1 cellular context compared by ENCODE assay signal in the genomic region with DNA sequence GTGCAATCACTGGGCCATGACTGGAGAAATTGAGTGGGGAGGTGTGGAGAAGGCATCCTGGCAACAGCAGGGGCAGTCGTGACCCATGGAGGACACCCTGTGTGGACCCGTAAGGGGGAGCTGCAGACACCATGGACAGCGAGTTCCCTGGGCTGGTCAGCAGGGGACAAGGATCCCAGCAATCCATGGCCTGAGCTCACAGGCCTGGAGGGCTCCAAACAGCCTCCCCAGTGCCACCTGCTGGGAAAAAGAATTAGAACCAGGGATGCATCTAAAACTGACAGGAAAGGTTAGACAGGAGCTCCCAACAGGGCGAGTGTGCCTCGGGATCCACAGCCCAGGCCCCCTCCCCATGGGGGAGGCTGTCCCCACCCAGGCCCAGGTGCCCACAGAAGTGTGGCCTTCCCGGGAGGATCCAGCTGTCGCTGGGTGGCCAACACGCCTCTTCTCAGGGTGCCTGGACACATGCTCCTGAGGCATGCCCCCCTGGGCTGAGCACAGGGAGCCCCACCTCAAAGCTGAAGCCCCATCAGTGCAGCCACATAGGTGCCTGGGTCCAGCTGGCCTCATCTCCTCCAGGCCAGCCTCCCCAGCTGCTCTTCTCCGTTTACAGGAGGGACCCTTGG.
TF ChIP-seq lines count a peak whose summit lies in the region.

No MANE protein-coding gene starts in this region.

TF ChIP-seq in HepG2, 621 proteins besides CTCF, POLR2A, EP300 and RAD21 (continued from another document and continues in another):
- TF ChIP-seq, protein P1, sequence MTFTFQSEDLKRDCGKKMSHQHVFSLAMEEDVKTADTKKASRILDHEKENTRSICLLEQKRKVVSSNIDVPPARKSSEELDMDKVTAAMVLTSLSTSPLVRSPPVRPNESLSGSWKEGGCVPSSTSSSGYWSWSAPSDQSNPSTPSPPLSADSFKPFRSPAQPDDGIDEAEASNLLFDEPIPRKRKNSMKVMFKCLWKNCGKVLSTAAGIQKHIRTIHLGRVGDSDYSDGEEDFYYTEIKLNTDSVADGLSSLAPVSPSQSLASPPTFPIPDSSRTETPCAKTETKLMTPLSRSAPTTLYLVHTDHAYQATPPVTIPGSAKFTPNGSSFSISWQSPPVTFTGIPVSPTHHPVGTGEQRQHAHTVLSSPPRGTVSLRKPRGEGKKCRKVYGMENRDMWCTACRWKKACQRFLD (CRISPR knock-in tag; IDR thresholded peaks at IDR 0.05; ENCODE audit: borderline replicate concordance): 0 out of 2 replicates have a peak, but pooled peaks have one; percentile 62
- TF ChIP-seq TEAD3 (CRISPR knock-in tag; optimal IDR thresholded peaks at IDR 0.05; ENCODE audit: borderline replicate concordance) (peak; percentile 67), ZFYVE20 (CRISPR knock-in tag; IDR thresholded peaks at IDR 0.05; ENCODE audit: borderline replicate concordance, low read depth) (no peak), FOSL2 (CRISPR knock-in tag; IDR thresholded peaks at IDR 0.05) (0 out of 2 replicates have a peak, but pooled peaks have one; percentile 16), SOX13 (IDR thresholded peaks at IDR 0.05) (no peak), SOX13 (CRISPR knock-in tag; conservative IDR thresholded peaks at IDR 0.05 in 1 of 2, IDR thresholded peaks at IDR 0.05 in 1 of 2) (no peak), RFXAP (CRISPR knock-in tag; IDR thresholded peaks at IDR 0.05; ENCODE audit: borderline replicate concordance) (0 out of 2 replicates have a peak, but pooled peaks have one; percentile 60), KLF6 (CRISPR knock-in tag; IDR thresholded peaks at IDR 0.05) (peak; percentile 31; the same call in 1 of the 2 replicates), GATAD2A (CRISPR knock-in tag; IDR thresholded peaks at IDR 0.05) (peak; percentile 44; the same call in 1 of the 2 replicates), NR2F6 (IDR thresholded peaks at IDR 0.05) (no peak), NR2F6 (CRISPR knock-in tag; IDR thresholded peaks at IDR 0.05) (peak; percentile 40; the same call in 1 of the 2 replicates), ZNF614 (CRISPR knock-in tag; IDR thresholded peaks at IDR 0.05; ENCODE audit: borderline replicate concordance) (peak; percentile 67; the same call in 1 of the 2 replicates), FOXK1 (CRISPR knock-in tag; IDR thresholded peaks at IDR 0.05; ENCODE audit: borderline replicate concordance, low read depth) (peak; percentile 27; the same call in 1 of the 2 replicates), MYC (CRISPR knock-in tag; IDR thresholded peaks at IDR 0.05; ENCODE audit: borderline replicate concordance) (peak; percentile 42; the same call in 1 of the 2 replicates), CAMTA2 (CRISPR knock-in tag; IDR thresholded peaks at IDR 0.05; ENCODE audit: borderline replicate concordance) (0 out of 2 replicates have a peak, but pooled peaks have one; percentile 51), ZNF160 (CRISPR knock-in tag; IDR thresholded peaks at IDR 0.05) (0 out of 2 replicates have a peak, but pooled peaks have one; percentile 31), ZFX (CRISPR knock-in tag; IDR thresholded peaks at IDR 0.05; ENCODE audit: low read depth) (peak; percentile 60; the same call in 1 of the 2 replicates), KDM5B (CRISPR knock-in tag; IDR thresholded peaks at IDR 0.05; ENCODE audit: borderline replicate concordance) (peak; percentile 58; the same call in 1 of the 2 replicates), ZNF850 (CRISPR knock-in tag; conservative IDR thresholded peaks at IDR 0.05) (no peak), ZC3H4 (CRISPR knock-in tag; IDR thresholded peaks at IDR 0.05; ENCODE audit: borderline replicate concordance) (no peak), SALL2 (CRISPR knock-in tag; IDR thresholded peaks at IDR 0.05) (peak; percentile 74; the same call in 1 of the 2 replicates), ERF (CRISPR knock-in tag; IDR thresholded peaks at IDR 0.05) (peak; percentile 59; the same call in 1 of the 2 replicates), SMC3 (IDR thresholded peaks at IDR 0.05; ENCODE audit: low read length) (peak; percentile 94), ZNF768 (CRISPR knock-in tag; IDR thresholded peaks at IDR 0.05) (peak; percentile 24; the same call in 1 of the 2 replicates)
- TF ChIP-seq, protein P2, sequence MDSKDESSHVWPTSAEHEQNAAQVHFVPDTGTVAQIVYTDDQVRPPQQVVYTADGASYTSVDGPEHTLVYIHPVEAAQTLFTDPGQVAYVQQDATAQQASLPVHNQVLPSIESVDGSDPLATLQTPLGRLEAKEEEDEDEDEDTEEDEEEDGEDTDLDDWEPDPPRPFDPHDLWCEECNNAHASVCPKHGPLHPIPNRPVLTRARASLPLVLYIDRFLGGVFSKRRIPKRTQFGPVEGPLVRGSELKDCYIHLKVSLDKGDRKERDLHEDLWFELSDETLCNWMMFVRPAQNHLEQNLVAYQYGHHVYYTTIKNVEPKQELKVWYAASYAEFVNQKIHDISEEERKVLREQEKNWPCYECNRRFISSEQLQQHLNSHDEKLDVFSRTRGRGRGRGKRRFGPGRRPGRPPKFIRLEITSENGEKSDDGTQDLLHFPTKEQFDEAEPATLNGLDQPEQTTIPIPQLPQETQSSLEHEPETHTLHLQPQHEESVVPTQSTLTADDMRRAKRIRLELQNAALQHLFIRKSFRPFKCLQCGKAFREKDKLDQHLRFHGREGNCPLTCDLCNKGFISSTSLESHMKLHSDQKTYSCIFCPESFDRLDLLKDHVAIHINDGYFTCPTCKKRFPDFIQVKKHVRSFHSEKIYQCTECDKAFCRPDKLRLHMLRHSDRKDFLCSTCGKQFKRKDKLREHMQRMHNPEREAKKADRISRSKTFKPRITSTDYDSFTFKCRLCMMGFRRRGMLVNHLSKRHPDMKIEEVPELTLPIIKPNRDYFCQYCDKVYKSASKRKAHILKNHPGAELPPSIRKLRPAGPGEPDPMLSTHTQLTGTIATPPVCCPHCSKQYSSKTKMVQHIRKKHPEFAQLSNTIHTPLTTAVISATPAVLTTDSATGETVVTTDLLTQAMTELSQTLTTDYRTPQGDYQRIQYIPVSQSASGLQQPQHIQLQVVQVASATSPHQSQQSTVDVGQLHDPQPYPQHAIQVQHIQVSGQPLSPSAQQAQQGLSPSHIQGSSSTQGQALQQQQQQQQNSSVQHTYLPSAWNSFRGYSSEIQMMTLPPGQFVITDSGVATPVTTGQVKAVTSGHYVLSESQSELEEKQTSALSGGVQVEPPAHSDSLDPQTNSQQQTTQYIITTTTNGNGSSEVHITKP (CRISPR knock-in tag; IDR thresholded peaks at IDR 0.05; ENCODE audit: low read depth): no peak
- TF ChIP-seq, protein P3, sequence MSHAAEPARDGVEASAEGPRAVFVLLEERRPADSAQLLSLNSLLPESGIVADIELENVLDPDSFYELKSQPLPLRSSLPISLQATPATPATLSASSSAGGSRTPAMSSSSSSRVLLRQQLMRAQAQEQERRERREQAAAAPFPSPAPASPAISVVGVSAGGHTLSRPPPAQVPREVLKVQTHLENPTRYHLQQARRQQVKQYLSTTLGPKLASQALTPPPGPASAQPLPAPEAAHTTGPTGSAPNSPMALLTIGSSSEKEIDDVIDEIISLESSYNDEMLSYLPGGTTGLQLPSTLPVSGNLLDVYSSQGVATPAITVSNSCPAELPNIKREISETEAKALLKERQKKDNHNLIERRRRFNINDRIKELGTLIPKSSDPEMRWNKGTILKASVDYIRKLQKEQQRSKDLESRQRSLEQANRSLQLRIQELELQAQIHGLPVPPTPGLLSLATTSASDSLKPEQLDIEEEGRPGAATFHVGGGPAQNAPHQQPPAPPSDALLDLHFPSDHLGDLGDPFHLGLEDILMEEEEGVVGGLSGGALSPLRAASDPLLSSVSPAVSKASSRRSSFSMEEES (CRISPR knock-in tag; IDR thresholded peaks at IDR 0.05): peak; percentile 44; the same call in 1 of the 2 replicates
- TF ChIP-seq, protein P4, sequence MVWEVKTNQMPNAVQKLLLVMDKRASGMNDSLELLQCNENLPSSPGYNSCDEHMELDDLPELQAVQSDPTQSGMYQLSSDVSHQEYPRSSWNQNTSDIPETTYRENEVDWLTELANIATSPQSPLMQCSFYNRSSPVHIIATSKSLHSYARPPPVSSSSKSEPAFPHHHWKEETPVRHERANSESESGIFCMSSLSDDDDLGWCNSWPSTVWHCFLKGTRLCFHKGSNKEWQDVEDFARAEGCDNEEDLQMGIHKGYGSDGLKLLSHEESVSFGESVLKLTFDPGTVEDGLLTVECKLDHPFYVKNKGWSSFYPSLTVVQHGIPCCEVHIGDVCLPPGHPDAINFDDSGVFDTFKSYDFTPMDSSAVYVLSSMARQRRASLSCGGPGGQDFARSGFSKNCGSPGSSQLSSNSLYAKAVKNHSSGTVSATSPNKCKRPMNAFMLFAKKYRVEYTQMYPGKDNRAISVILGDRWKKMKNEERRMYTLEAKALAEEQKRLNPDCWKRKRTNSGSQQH (CRISPR knock-in tag; IDR thresholded peaks at IDR 0.05; ENCODE audit: low read depth): 0 out of 2 replicates have a peak, but pooled peaks have one; percentile 32
- TF ChIP-seq, protein P5, sequence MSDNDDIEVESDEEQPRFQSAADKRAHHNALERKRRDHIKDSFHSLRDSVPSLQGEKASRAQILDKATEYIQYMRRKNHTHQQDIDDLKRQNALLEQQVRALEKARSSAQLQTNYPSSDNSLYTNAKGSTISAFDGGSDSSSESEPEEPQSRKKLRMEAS (IDR thresholded peaks at IDR 0.05): peak; percentile 22; the same call in 1 of the 2 replicates
- TF ChIP-seq, protein P6, sequence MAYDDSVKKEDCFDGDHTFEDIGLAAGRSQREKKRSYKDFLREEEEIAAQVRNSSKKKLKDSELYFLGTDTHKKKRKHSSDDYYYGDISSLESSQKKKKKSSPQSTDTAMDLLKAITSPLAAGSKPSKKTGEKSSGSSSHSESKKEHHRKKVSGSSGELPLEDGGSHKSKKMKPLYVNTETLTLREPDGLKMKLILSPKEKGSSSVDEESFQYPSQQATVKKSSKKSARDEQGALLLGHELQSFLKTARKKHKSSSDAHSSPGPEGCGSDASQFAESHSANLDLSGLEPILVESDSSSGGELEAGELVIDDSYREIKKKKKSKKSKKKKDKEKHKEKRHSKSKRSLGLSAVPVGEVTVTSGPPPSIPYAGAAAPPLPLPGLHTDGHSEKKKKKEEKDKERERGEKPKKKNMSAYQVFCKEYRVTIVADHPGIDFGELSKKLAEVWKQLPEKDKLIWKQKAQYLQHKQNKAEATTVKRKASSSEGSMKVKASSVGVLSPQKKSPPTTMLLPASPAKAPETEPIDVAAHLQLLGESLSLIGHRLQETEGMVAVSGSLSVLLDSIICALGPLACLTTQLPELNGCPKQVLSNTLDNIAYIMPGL (CRISPR knock-in tag; IDR thresholded peaks at IDR 0.05; ENCODE audit: borderline replicate concordance in 1 of 2, low read depth in 1 of 2): peak; percentile 53 to 79
- TF ChIP-seq, protein P7, sequence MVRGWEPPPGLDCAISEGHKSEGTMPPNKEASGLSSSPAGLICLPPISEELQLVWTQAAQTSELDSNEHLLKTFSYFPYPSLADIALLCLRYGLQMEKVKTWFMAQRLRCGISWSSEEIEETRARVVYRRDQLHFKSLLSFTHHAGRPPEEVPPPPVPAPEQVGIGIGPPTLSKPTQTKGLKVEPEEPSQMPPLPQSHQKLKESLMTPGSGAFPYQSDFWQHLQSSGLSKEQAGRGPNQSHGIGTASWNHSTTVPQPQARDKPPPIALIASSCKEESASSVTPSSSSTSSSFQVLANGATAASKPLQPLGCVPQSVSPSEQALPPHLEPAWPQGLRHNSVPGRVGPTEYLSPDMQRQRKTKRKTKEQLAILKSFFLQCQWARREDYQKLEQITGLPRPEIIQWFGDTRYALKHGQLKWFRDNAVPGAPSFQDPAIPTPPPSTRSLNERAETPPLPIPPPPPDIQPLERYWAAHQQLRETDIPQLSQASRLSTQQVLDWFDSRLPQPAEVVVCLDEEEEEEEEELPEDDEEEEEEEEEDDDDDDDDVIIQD (CRISPR knock-in tag; IDR thresholded peaks at IDR 0.05; ENCODE audit: low read depth): 0 out of 2 replicates have a peak, but pooled peaks have one; percentile 47
- TF ChIP-seq, protein P8, sequence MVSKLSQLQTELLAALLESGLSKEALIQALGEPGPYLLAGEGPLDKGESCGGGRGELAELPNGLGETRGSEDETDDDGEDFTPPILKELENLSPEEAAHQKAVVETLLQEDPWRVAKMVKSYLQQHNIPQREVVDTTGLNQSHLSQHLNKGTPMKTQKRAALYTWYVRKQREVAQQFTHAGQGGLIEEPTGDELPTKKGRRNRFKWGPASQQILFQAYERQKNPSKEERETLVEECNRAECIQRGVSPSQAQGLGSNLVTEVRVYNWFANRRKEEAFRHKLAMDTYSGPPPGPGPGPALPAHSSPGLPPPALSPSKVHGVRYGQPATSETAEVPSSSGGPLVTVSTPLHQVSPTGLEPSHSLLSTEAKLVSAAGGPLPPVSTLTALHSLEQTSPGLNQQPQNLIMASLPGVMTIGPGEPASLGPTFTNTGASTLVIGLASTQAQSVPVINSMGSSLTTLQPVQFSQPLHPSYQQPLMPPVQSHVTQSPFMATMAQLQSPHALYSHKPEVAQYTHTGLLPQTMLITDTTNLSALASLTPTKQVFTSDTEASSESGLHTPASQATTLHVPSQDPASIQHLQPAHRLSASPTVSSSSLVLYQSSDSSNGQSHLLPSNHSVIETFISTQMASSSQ (IDR thresholded peaks at IDR 0.05; ENCODE audit: low read depth): no peak
- TF ChIP-seq, protein P8 (CRISPR knock-in tag; IDR thresholded peaks at IDR 0.05; ENCODE audit: borderline replicate concordance): no peak
- TF ChIP-seq, protein P9, sequence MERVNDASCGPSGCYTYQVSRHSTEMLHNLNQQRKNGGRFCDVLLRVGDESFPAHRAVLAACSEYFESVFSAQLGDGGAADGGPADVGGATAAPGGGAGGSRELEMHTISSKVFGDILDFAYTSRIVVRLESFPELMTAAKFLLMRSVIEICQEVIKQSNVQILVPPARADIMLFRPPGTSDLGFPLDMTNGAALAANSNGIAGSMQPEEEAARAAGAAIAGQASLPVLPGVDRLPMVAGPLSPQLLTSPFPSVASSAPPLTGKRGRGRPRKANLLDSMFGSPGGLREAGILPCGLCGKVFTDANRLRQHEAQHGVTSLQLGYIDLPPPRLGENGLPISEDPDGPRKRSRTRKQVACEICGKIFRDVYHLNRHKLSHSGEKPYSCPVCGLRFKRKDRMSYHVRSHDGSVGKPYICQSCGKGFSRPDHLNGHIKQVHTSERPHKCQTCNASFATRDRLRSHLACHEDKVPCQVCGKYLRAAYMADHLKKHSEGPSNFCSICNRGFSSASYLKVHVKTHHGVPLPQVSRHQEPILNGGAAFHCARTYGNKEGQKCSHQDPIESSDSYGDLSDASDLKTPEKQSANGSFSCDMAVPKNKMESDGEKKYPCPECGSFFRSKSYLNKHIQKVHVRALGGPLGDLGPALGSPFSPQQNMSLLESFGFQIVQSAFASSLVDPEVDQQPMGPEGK (CRISPR knock-in tag; IDR thresholded peaks at IDR 0.05): 0 out of 2 replicates have a peak, but pooled peaks have one; percentile 12
